In genomic region chr1:110626890-110627289, GRCh38 we compare ENCODE assay signal across 15 cellular contexts. TPM values are rescaled to one million over a fixed set of nuclear protein-coding genes. Genes with fewer than 3 reads are reported as not detected.
"Had no signal": no experiment of that assay in that cellular context is flagged by ENCODE, and none has a peak within 500 bp of the region (broad histone marks: within the 10 kb centered on the region; RNA-seq: fewer than 3 reads in every experiment).

No MANE protein-coding gene starts in this region.

- H3K27me3 ChIP-seq: ascending aorta, right atrium auricular region, uterus had no signal

- H3K36me3 ChIP-seq: ascending aorta, right atrium auricular region, uterus had no signal

- FAIRE-seq: bronchial epithelial cell, small intestine, TTC549 had no signal

- H3K4me3 Mint-ChIP-seq: activated T-cell treated with anti-CD3 and anti-CD28 coated beads, Interleukin-2, amount 50 U/mL, for 4 hours; naive B cell had no signal

- H3K9me3 Mint-ChIP-seq: activated T-cell treated with anti-CD3 and anti-CD28 coated beads, Interleukin-2, amount 50 U/mL, for 4 hours had no signal

- H3K27me3 Mint-ChIP-seq: naive B cell had no signal

- H3K36me3 Mint-ChIP-seq: naive B cell had no signal

- H3K9me3 ChIP-seq: ascending aorta, uterus had no signal

- DNase-seq: activated CD4-positive, alpha-beta T cell treated with anti-CD3 and anti-CD28 coated beads, Interleukin-2, amount 50 U/mL, for 48 hours; activated CD4-positive, CD25-positive, alpha-beta regulatory T cell; activated naive CD4-positive, alpha-beta T cell treated with Interleukin-2 at 50 U/mL for 16 hours; activated T-cell treated with anti-CD3 and anti-CD28 coated beads, Interleukin-2, amount 50 U/mL, for 4 hours; foreskin melanocyte; head of caudate nucleus; naive B cell; small intestine; uterus had no signal

- H3K4me3 ChIP-seq: ascending aorta, right atrium auricular region, SK-N-MC, uterus had no signal

- H3K4me1 ChIP-seq: ascending aorta, right atrium auricular region, uterus had no signal

- H3K27ac ChIP-seq: ascending aorta, right atrium auricular region, SK-N-MC, uterus had no signal

RNA-seq across cellular contexts. Expression of gene KCNA2, which starts 20.7 kb away (rescaled TPM):
- total RNA-seq: bronchial epithelial cell, lung microvascular endothelial cell had no signal

RNA-seq across cellular contexts. Expression of gene KCNA3, which starts 47.9 kb away (rescaled TPM):
- total RNA-seq: ascending aorta, bronchial epithelial cell, lung microvascular endothelial cell had no signal
